In genomic region chr16:89557936-89558490, GRCh38 we compare ENCODE assay signal across 1 cellular context.
TF ChIP-seq lines count a peak whose summit lies in the region.

No MANE protein-coding gene starts in this region.

TF ChIP-seq in HepG2, 621 proteins besides CTCF, POLR2A, EP300 and RAD21 (continued from another document):
- peak; percentile 84 for TF ChIP-seq ZBTB33 (CRISPR knock-in tag; IDR thresholded peaks at IDR 0.05)
- 0 out of 2 replicates have a peak, but pooled peaks have one; percentile 39 for TF ChIP-seq NFIB (CRISPR knock-in tag; IDR thresholded peaks at IDR 0.05; ENCODE audit: borderline replicate concordance)
- TF ChIP-seq NR2F6 (IDR thresholded peaks at IDR 0.05): peak; percentile 16; the same call in 1 of the 2 replicates
- TF ChIP-seq NR2F6 (CRISPR knock-in tag; IDR thresholded peaks at IDR 0.05): no peak
- TF ChIP-seq ZNF335 (CRISPR knock-in tag; IDR thresholded peaks at IDR 0.05): no peak
- no peak for TF ChIP-seq ISL2 (CRISPR knock-in tag; IDR thresholded peaks at IDR 0.05)
- TF ChIP-seq MED13 (CRISPR knock-in tag; IDR thresholded peaks at IDR 0.05): 0 out of 2 replicates have a peak, but pooled peaks have one; percentile 32
- no peak for TF ChIP-seq BORCS8-MEF2B (CRISPR knock-in tag; IDR thresholded peaks at IDR 0.05)
- peak; percentile 73; the same call in 1 of the 2 replicates for TF ChIP-seq KDM5B (CRISPR knock-in tag; IDR thresholded peaks at IDR 0.05; ENCODE audit: borderline replicate concordance)
- no peak for TF ChIP-seq ZNF260 (CRISPR knock-in tag; IDR thresholded peaks at IDR 0.05; ENCODE audit: borderline replicate concordance, low read depth)
- TF ChIP-seq FUBP1 (CRISPR knock-in tag; IDR thresholded peaks at IDR 0.05; ENCODE audit: borderline replicate concordance): no peak
- TF ChIP-seq PAX8 (CRISPR knock-in tag; IDR thresholded peaks at IDR 0.05; ENCODE audit: borderline replicate concordance): no peak
- TF ChIP-seq ZNF850 (CRISPR knock-in tag; conservative IDR thresholded peaks at IDR 0.05): no peak
- TF ChIP-seq KLF6 (CRISPR knock-in tag; IDR thresholded peaks at IDR 0.05): no peak
- TF ChIP-seq ZBTB49 (CRISPR knock-in tag; IDR thresholded peaks at IDR 0.05; ENCODE audit: borderline replicate concordance): no peak
